In genomic region chr11:31419669-31420068, GRCh38 we compare ENCODE assay signal across 22 cellular contexts. TPM values are rescaled to one million over a fixed set of nuclear protein-coding genes. Genes with fewer than 3 reads are reported as not detected.
"Had no signal": no experiment of that assay in that cellular context is flagged by ENCODE, and none has a peak within 500 bp of the region (broad histone marks: within the 10 kb centered on the region; RNA-seq: fewer than 3 reads in every experiment).

No MANE protein-coding gene starts in this region.

- H3K27me3 Mint-ChIP-seq: activated CD4-positive, alpha-beta T cell treated with anti-CD3 and anti-CD28 coated beads, Interleukin-2, amount 10 ng/mL, durations not matched to agents 24 days and 14 days; activated CD8-positive, alpha-beta T cell treated with anti-CD3 and anti-CD28 coated beads for 36 hours; activated naive CD8-positive, alpha-beta T cell treated with anti-CD3 and anti-CD28 coated beads for 36 hours; activated T-helper 17 cell treated with anti-CD3 and anti-CD28 coated beads, Interleukin-2, amount 50 U/mL, for 72 hours; brain; naive B cell had no signal

- H2AFZ ChIP-seq: parathyroid adenoma had no signal

- H3K4me1 ChIP-seq: colonic mucosa, parathyroid adenoma, sigmoid colon, spleen had no signal

- H3K4me1 Mint-ChIP-seq: activated CD4-positive, alpha-beta T cell treated with anti-CD3 and anti-CD28 coated beads, Interleukin-2, amount 10 ng/mL, durations not matched to agents 24 days and 14 days; activated T-helper 17 cell treated with anti-CD3 and anti-CD28 coated beads, Interleukin-2, amount 50 U/mL, for 72 hours; naive B cell had no signal

- H3K27me3 ChIP-seq: colonic mucosa, gastrocnemius medialis, neutrophil, sigmoid colon, spleen had no signal

- ATAC-seq: activated CD8-positive, alpha-beta T cell treated with anti-CD3 and anti-CD28 coated beads for 36 hours; activated T-helper 17 cell treated with anti-CD3 and anti-CD28 coated beads, Interleukin-2, amount 50 U/mL, for 72 hours; gastrocnemius medialis; left ventricle myocardium superior; mucosa of descending colon had no signal

- H3K9ac ChIP-seq: parathyroid adenoma had no signal

- H3K9me3 ChIP-seq: colonic mucosa, gastrocnemius medialis, mucosa of descending colon, neutrophil, sigmoid colon, spleen had no signal

- H3K27ac Mint-ChIP-seq: activated CD4-positive, alpha-beta T cell treated with anti-CD3 and anti-CD28 coated beads, Interleukin-2, amount 10 ng/mL, durations not matched to agents 24 days and 14 days; activated CD8-positive, alpha-beta T cell treated with anti-CD3 and anti-CD28 coated beads for 36 hours; activated naive CD8-positive, alpha-beta T cell treated with anti-CD3 and anti-CD28 coated beads for 36 hours; activated T-helper 17 cell treated with anti-CD3 and anti-CD28 coated beads, Interleukin-2, amount 50 U/mL, for 72 hours; brain had no signal

- H3K36me3 ChIP-seq: colonic mucosa, gastrocnemius medialis, neutrophil, sigmoid colon had no signal

- H3K4me3 Mint-ChIP-seq: activated CD4-positive, alpha-beta T cell treated with anti-CD3 and anti-CD28 coated beads, Interleukin-2, amount 10 ng/mL, durations not matched to agents 24 days and 14 days; activated CD8-positive, alpha-beta T cell treated with anti-CD3 and anti-CD28 coated beads for 36 hours; activated naive CD8-positive, alpha-beta T cell treated with anti-CD3 and anti-CD28 coated beads for 36 hours; activated T-helper 17 cell treated with anti-CD3 and anti-CD28 coated beads, Interleukin-2, amount 50 U/mL, for 72 hours; brain; naive B cell had no signal

- H3K4me3 ChIP-seq: colonic mucosa, gastrocnemius medialis, mucosa of descending colon, sigmoid colon, spleen had no signal

- DNase-seq: activated CD4-positive, alpha-beta T cell treated with anti-CD3 and anti-CD28 coated beads, Interleukin-2, amount 10 ng/mL, durations not matched to agents 24 days and 14 days; activated CD8-positive, alpha-beta T cell treated with anti-CD3 and anti-CD28 coated beads for 36 hours; activated naive CD4-positive, alpha-beta T cell; activated naive CD8-positive, alpha-beta T cell treated with anti-CD3 and anti-CD28 coated beads for 36 hours; activated T-cell treated with anti-CD3 and anti-CD28 coated beads, Interleukin-2, amount 50 U/mL, for 1 hour; amygdala; central memory CD4-positive, alpha-beta T cell; colonic mucosa; gastrocnemius medialis; head of caudate nucleus; kidney glomerular epithelial cell; left ventricle myocardium superior; mucosa of descending colon; naive B cell; sigmoid colon; spleen; stimulated activated naive CD4-positive, alpha-beta T cell; T-helper 9 cell had no signal

- H3K9me3 Mint-ChIP-seq: activated CD4-positive, alpha-beta T cell treated with anti-CD3 and anti-CD28 coated beads, Interleukin-2, amount 10 ng/mL, durations not matched to agents 24 days and 14 days; activated CD8-positive, alpha-beta T cell treated with anti-CD3 and anti-CD28 coated beads for 36 hours; activated naive CD8-positive, alpha-beta T cell treated with anti-CD3 and anti-CD28 coated beads for 36 hours; activated T-helper 17 cell treated with anti-CD3 and anti-CD28 coated beads, Interleukin-2, amount 50 U/mL, for 72 hours; brain; naive B cell had no signal

- H3K79me2 ChIP-seq: parathyroid adenoma had no signal

- H3K36me3 Mint-ChIP-seq: naive B cell had no signal

- H3K27ac ChIP-seq: colonic mucosa, gastrocnemius medialis, neutrophil, parathyroid adenoma, sigmoid colon, spleen had no signal

RNA-seq across cellular contexts. Expression of gene DCDC1, which starts 50.1 kb away (rescaled TPM):
- total RNA-seq: activated CD4-positive, alpha-beta T cell treated with anti-CD3 and anti-CD28 coated beads, Interleukin-2, amount 10 ng/mL, durations not matched to agents 24 days and 14 days; activated CD8-positive, alpha-beta T cell treated with anti-CD3 and anti-CD28 coated beads for 36 hours; colonic mucosa; gastrocnemius medialis; left ventricle myocardium superior had no signal
